Comparison of ENCODE assay signal across 1 cellular context in genomic region chr2:383173-383572, GRCh38.
TF ChIP-seq lines count a peak whose summit lies in the region.

No MANE protein-coding gene starts in this region.

TF ChIP-seq in H1, 55 proteins besides CTCF, POLR2A, EP300 and RAD21 (continued from another document):
- TF ChIP-seq EGR1 (IDR thresholded peaks at IDR 0.05; ENCODE audit: borderline replicate concordance, low read depth, low read length) (no peak), ASH2L (IDR thresholded peaks at IDR 0.05; ENCODE audit: low read length) (no peak), YY1 (IDR thresholded peaks at IDR 0.05; ENCODE audit: low read depth, low read length) (peak; percentile 83), RBBP5 (IDR thresholded peaks at IDR 0.05; ENCODE audit: borderline replicate concordance, low read depth, low read length) (no peak), HDAC6 (IDR thresholded peaks at IDR 0.05; ENCODE audit: low read depth, low read length) (no peak), GABPA (IDR thresholded peaks at IDR 0.05; ENCODE audit: borderline replicate concordance, insufficient read depth, low read length) (no peak), KDM5A (IDR thresholded peaks at IDR 0.05; ENCODE audit: low read length) (no peak), NANOG (IDR thresholded peaks at IDR 0.05; ENCODE audit: insufficient read depth, low read depth, low read length, poor library complexity, severe bottlenecking) (no peak), MAFK (IDR thresholded peaks at IDR 0.05; ENCODE audit: low read depth, low read length) (no peak), RFX5 (IDR thresholded peaks at IDR 0.05; ENCODE audit: borderline replicate concordance, low read depth, low read length) (no peak), GTF2F1 (IDR thresholded peaks at IDR 0.05; ENCODE audit: borderline replicate concordance, low read depth, low read length) (no peak), SIRT6 (IDR thresholded peaks at IDR 0.05; ENCODE audit: low read length) (no peak), CBX5 (IDR thresholded peaks at IDR 0.05; ENCODE audit: low read depth, low read length) (no peak), TBP (IDR thresholded peaks at IDR 0.05; ENCODE audit: low read depth, low read length) (peak; percentile 33; the same call in 1 of the 2 replicates), CTBP2 (IDR thresholded peaks at IDR 0.05; ENCODE audit: borderline replicate concordance, insufficient read depth, insufficient read length, low read length) (no peak)
TF ChIP-seq in H1: peak in this region for 2.
